In genomic region chr9:134783699-134784039, GRCh38 we compare ENCODE assay signal across 17 cellular contexts.
DNase-seq lines count a peak whose midpoint lies in the region; ATAC-seq and TF ChIP-seq lines count a peak whose summit lies in the region.
"Had no signal": no experiment of that assay in that cellular context is flagged by ENCODE, and none has a peak within 500 bp of the region (broad histone marks: within the 10 kb centered on the region; RNA-seq: fewer than 3 reads in every experiment).

No MANE protein-coding gene starts in this region.

- no peaks in the 10 kb centered on the region for H3K27me3 ChIP-seq in ovary

- intact Hi-C loops in ovary (cut with DNase I) (no loop called here), natural killer cell (cut with micrococcal nuclease) (no loop called here)

- ATAC-seq in natural killer cell = no peak
- ATAC-seq: GM12878; stimulated activated naive CD8-positive, alpha-beta T cell treated with anti-CD3 and anti-CD28 coated beads, Interleukin-15, amount 100 ng/mL, for 72 hours had no signal

- no peaks in the 10 kb centered on the region for H3K9me3 ChIP-seq in ovary

- H3K4me3 Mint-ChIP-seq in nephron progenitor cell (no peak overlapping the region), natural killer cell (no peak overlapping the region)
- H3K4me3 Mint-ChIP-seq: activated naive CD4-positive, alpha-beta T cell treated with anti-CD3 and anti-CD28 coated beads, Interleukin-2, amount 50 U/mL, for 24 hours; stimulated activated naive CD8-positive, alpha-beta T cell treated with anti-CD3 and anti-CD28 coated beads, Interleukin-15, amount 100 ng/mL, for 72 hours had no signal

- TF ChIP-seq EP300 in ovary (IDR thresholded peaks at IDR 0.05) = no peak

- H3K27ac ChIP-seq in ovary = no peak overlapping the region
- H3K27ac ChIP-seq: PC-9 had no signal

- H3K4me1 Mint-ChIP-seq in nephron progenitor cell (peaks cover 21% of the 10 kb centered on the region), natural killer cell (no peaks in the 10 kb centered on the region)
- H3K4me1 Mint-ChIP-seq: activated naive CD4-positive, alpha-beta T cell treated with anti-CD3 and anti-CD28 coated beads, Interleukin-2, amount 50 U/mL, for 24 hours had no signal

- no peak for TF ChIP-seq CTCF in NB4 (IDR thresholded peaks at IDR 0.05; ENCODE audit: low read depth, low read length)
- no peak for TF ChIP-seq CTCF in ovary (IDR thresholded peaks at IDR 0.05)
- TF ChIP-seq CTCF in nephron progenitor cell (IDR thresholded peaks at IDR 0.05) = no peak
- TF ChIP-seq CTCF in natural killer cell (IDR thresholded peaks at IDR 0.05) = no peak

- no peaks in the 10 kb centered on the region for H3K36me3 ChIP-seq in ovary

- TF ChIP-seq POLR2A in NB4 (IDR thresholded peaks at IDR 0.05; ENCODE audit: extremely low read depth, insufficient read length) = no peak
- TF ChIP-seq POLR2A in ovary (IDR thresholded peaks at IDR 0.05) = no peak

- H3K27me3 Mint-ChIP-seq in nephron progenitor cell (ENCODE audit: low read depth, poor library complexity) (no peaks in the 10 kb centered on the region), natural killer cell (ENCODE audit: low read depth in 2 of 2) (no peaks in the 10 kb centered on the region)
- H3K27me3 Mint-ChIP-seq: activated naive CD4-positive, alpha-beta T cell treated with anti-CD3 and anti-CD28 coated beads, Interleukin-2, amount 50 U/mL, for 24 hours had no signal

- DNase-seq in AG08395 (ENCODE audit: low spot score) (peak; percentile 40), NB4 (ENCODE audit: low read depth) (peak; percentile 31), fibroblast of gingiva (ENCODE audit: low read depth) (peak; percentile 22), ovary (peak in 4 of 5 donors; percentile 41 to 64 (median 55)), T-helper 2 cell (no peak), nephron progenitor cell (no peak), hippocampal formation (lab: John Stamatoyannopoulos, UW) (no peak), natural killer cell (no peak)
- DNase-seq: activated CD4-positive, alpha-beta T cell treated with anti-CD3 and anti-CD28 coated beads, Interleukin-2, amount 50 U/mL, for 1 hour; activated T-cell treated with anti-CD3 and anti-CD28 coated beads, Interleukin-2, amount 50 U/mL, for 1 hour; foreskin melanocyte; Kasumi-1; NCI-H446 treated with DMSO at 0.1 percent for 48 hours; PC-9; stimulated activated naive CD8-positive, alpha-beta T cell treated with anti-CD3 and anti-CD28 coated beads, Interleukin-15, amount 100 ng/mL, for 72 hours had no signal

- H3K4me3 ChIP-seq in NB4 (ENCODE audit: low read depth, low read length) = no peak overlapping the region
- no peak overlapping the region for H3K4me3 ChIP-seq in ovary
- H3K4me3 ChIP-seq: GM12878, PC-9 had no signal

- WGBS in ovary, 3 donors = 78 to 87% (median 85%) methylated on average over 12 of the region's 12 CpGs

- H3K9me3 Mint-ChIP-seq in nephron progenitor cell (no peaks in the 10 kb centered on the region), natural killer cell (no peaks in the 10 kb centered on the region)
- H3K9me3 Mint-ChIP-seq: activated naive CD4-positive, alpha-beta T cell treated with anti-CD3 and anti-CD28 coated beads, Interleukin-2, amount 50 U/mL, for 24 hours; stimulated activated naive CD8-positive, alpha-beta T cell treated with anti-CD3 and anti-CD28 coated beads, Interleukin-15, amount 100 ng/mL, for 72 hours had no signal

- H3K27ac Mint-ChIP-seq in nephron progenitor cell (no peak overlapping the region), natural killer cell (no peak overlapping the region)
- H3K27ac Mint-ChIP-seq: activated naive CD4-positive, alpha-beta T cell treated with anti-CD3 and anti-CD28 coated beads, Interleukin-2, amount 50 U/mL, for 24 hours; stimulated activated naive CD8-positive, alpha-beta T cell treated with anti-CD3 and anti-CD28 coated beads, Interleukin-15, amount 100 ng/mL, for 72 hours had no signal

- no peaks in the 10 kb centered on the region for H3K36me3 Mint-ChIP-seq in nephron progenitor cell (ENCODE audit: low read depth)
- no peaks in the 10 kb centered on the region for H3K36me3 Mint-ChIP-seq in natural killer cell
- H3K36me3 Mint-ChIP-seq: activated naive CD4-positive, alpha-beta T cell treated with anti-CD3 and anti-CD28 coated beads, Interleukin-2, amount 50 U/mL, for 24 hours had no signal

- H3K4me1 ChIP-seq in ovary (ENCODE audit: insufficient read depth) = no peaks in the 10 kb centered on the region

Comparison
In these comparisons a context has a peak if more than half of its experiments do, and no peak if none do; other contexts are left out.
1. DNase-seq: peak in AG08395 (single experiment), NB4 (single experiment), fibroblast of gingiva (single experiment) and ovary (4 of 5); none in T-helper 2 cell (0 of 5), nephron progenitor cell (single experiment), hippocampal formation (0 of 2) and natural killer cell (single experiment).